ENCODE assay signal across 1 cellular context in the genomic region with DNA sequence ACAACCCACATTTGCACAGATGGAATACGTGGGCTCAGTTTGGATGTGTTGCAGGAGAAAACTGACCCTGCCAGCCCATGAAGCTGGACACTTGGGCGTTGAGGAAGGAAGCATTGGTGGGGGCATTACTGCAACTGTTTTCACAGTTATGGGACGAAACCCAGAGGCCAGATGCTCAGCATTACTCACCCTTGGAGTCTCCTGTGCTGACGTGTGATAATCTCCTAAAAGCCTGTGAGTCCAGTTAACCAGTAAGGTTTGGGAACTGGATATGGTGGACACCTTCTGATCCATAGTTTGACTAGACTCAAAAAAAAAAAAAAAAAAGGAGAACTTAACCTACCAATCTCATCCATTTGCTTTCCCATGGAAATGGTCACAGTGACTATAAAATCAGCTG.
TF ChIP-seq lines count a peak whose summit lies in the region.

No MANE protein-coding gene starts in this region.

TF ChIP-seq in HepG2, 621 proteins besides CTCF, POLR2A, EP300 and RAD21 (continued from another document):
- TF ChIP-seq FOXK2 (IDR thresholded peaks at IDR 0.05) (no peak), ZNF543 (CRISPR knock-in tag; IDR thresholded peaks at IDR 0.05) (no peak), ZNF747 (CRISPR knock-in tag; IDR thresholded peaks at IDR 0.05; ENCODE audit: borderline replicate concordance) (no peak), BRCA1 (CRISPR knock-in tag; IDR thresholded peaks at IDR 0.05) (no peak), ARNT (IDR thresholded peaks at IDR 0.05) (no peak), RFX5 (IDR thresholded peaks at IDR 0.05; ENCODE audit: low read depth, low read length) (no peak)
- TF ChIP-seq, protein P1, sequence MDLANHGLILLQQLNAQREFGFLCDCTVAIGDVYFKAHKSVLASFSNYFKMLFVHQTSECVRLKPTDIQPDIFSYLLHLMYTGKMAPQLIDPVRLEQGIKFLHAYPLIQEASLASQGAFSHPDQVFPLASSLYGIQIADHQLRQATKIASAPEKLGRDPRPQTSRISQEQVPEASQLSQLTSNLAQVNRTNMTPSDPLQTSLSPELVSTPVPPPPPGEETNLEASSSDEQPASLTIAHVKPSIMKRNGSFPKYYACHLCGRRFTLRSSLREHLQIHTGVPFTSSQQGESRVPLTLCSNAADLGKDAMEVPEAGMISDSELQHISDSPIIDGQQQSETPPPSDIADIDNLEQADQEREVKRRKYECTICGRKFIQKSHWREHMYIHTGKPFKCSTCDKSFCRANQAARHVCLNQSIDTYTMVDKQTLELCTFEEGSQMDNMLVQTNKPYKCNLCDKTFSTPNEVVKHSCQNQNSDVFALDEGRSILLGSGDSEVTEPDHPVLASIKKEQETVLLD (CRISPR knock-in tag; IDR thresholded peaks at IDR 0.05; ENCODE audit: low read depth) = no peak
- TF ChIP-seq, protein P2, sequence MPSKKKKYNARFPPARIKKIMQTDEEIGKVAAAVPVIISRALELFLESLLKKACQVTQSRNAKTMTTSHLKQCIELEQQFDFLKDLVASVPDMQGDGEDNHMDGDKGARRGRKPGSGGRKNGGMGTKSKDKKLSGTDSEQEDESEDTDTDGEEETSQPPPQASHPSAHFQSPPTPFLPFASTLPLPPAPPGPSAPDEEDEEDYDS (CRISPR knock-in tag; IDR thresholded peaks at IDR 0.05) = no peak
